Comparison of ENCODE assay signal across 1 cellular context in genomic region chr15:89566141-89566540, GRCh38.
TF ChIP-seq lines count a peak whose summit lies in the region.

No MANE protein-coding gene starts in this region.

TF ChIP-seq in GM23338, 12 proteins besides CTCF, POLR2A, EP300 and RAD21:
- TF ChIP-seq STAT1 (IDR thresholded peaks at IDR 0.05; ENCODE audit: unreplicated experiment) = no peak
- no peak for TF ChIP-seq POLR2AphosphoS5 (IDR thresholded peaks at IDR 0.05; ENCODE audit: low read depth)
- no peak for TF ChIP-seq JUNB (IDR thresholded peaks at IDR 0.05; ENCODE audit: unreplicated experiment)
- no peak for TF ChIP-seq EZH2phosphoT487 (IDR thresholded peaks at IDR 0.05; ENCODE audit: unreplicated experiment)
- TF ChIP-seq CREB1 (CRISPR knock-in tag; IDR thresholded peaks at IDR 0.05; ENCODE audit: low read depth) = no peak
- no peak for TF ChIP-seq ETS1 (IDR thresholded peaks at IDR 0.05)
- TF ChIP-seq ZNF462 (CRISPR knock-in tag; IDR thresholded peaks at IDR 0.05) = no peak
- TF ChIP-seq EZH2 (IDR thresholded peaks at IDR 0.05; ENCODE audit: low read depth, unreplicated experiment) = no peak
- no peak for TF ChIP-seq NANOG (IDR thresholded peaks at IDR 0.05; ENCODE audit: borderline replicate concordance)
- no peak for TF ChIP-seq REST (IDR thresholded peaks at IDR 0.05; ENCODE audit: unreplicated experiment)
- no peak for TF ChIP-seq ZNF331 (CRISPR knock-in tag; IDR thresholded peaks at IDR 0.05; ENCODE audit: low read depth)
- TF ChIP-seq ZNF114 (CRISPR knock-in tag; IDR thresholded peaks at IDR 0.05) = no peak
TF ChIP-seq in GM23338: peak in this region for 0.
